8 cellular contexts compared by ENCODE assay signal in the genomic region with DNA sequence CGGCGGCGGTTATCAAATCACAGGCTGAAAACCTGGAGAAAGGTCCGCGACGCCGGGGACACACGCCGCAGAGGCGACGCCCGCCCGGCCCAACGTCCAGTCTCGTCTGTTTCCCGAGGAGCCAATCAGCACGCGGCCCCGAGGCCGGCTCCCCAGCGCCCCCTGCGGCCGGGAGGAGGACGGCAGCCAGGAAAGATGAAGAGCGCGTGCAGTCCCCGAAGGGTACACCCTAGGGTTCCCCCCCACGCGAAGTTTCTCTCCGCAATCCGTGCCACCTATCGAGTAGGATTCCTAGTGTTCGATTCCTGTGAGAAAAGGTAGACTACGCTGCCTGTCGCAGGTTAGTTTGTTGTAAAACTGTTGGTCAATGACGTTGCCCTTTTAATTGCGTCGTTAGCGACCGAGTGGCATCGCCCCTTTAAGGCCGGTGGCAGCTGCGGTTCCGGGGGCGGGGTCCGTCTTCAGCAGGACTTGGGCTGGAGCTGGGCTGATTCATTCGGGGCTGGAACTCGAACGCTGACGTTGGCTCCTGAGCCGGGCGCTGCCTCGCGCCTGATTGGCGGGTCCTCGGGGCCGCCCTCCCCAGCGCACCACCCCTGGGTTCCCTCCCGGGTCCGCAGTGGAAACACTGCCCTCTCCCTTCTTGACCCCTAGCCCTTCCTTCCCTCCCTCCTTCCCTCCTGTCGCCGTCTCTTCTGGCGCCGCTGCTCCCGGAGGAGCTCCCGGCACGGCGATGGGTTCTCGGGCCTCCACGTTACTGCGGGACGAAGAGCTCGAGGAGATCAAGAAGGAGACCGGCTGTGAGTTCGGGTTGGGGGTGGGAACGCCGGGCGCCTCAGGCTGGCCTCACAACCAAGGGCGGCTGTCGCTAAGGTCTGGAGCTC. TPM values are rescaled to one million over a fixed set of nuclear protein-coding genes. Genes with fewer than 3 reads are reported as not detected.
DNase-seq lines count a peak whose midpoint lies in the region; ATAC-seq and TF ChIP-seq lines count a peak whose summit lies in the region.

A gene (plus strand): TSS at position 619 of the 884 bp plus-strand sequence. CDS start 115 bp downstream, at position 734.
A gene with protein sequence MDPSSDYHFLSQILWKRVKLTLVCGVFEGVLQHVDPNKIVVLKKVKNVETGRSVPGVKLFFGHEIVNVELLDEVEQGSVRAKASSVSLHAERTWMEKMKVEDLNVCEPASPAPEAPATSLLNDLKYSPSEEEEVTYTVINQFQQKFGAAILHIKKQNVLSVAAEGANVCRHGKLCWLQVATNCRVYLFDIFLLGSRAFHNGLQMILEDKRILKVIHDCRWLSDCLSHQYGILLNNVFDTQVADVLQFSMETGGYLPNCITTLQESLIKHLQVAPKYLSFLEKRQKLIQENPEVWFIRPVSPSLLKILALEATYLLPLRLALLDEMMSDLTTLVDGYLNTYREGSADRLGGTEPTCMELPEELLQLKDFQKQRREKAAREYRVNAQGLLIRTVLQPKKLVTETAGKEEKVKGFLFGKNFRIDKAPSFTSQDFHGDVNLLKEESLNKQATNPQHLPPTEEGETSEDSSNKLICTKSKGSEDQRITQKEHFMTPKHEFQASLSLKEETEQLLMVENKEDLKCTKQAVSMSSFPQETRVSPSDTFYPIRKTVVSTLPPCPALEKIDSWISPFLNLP (minus strand): TSS at position 108 of the 884 bp plus-strand sequence. CDS start 4,182 bp downstream, outside the sequence.

- intact Hi-C loops in left cardiac atrium (cut with DNase I) (loop anchor here in 1 of 2 donors (5.0 kb wide), 1 partner anchor 51 kb away; no protein-coding TSS in a partner anchor), posterior cingulate gyrus (cut with DNase I) (loop anchor here (2.0 to 5.0 kb wide), 2 partner anchors 46 to 114 kb away; a partner anchor contains a TSS)

- in situ Hi-C loops in GM13976 (cut with MboI; ENCODE audit: low sequenced_read_pairs, unreplicated experiment), result no loop called here

- POLR2A ChIA-PET in T-cell (lab: Charles Lee), result interaction anchor here in 1 of 2 donors (0.6 kb wide), 1 partner anchor 263 kb away, joined by 4 read pairs; no protein-coding TSS in a partner anchor

- peak in 3 of 4 donors; percentile 57 to 87 (median 86) for TF ChIP-seq POLR2A in upper lobe of left lung (IDR thresholded peaks at IDR 0.05)

- peak within 1 kb of the TSS; percentile 90 to 91 (median 91) for H3K4me3 Mint-ChIP-seq in T-cell

- H3K27ac Mint-ChIP-seq in T-cell, result peak within 1 kb of the TSS; percentile 84 to 92

- H3K27ac ChIP-seq in upper lobe of left lung, result peak within 1 kb of the TSS; percentile 88 to 98 (median 94)

- TF ChIP-seq EP300 in upper lobe of left lung (IDR thresholded peaks at IDR 0.05), result peak in 2 of 4 donors; percentile 1 to 8

- CTCF ChIA-PET in T-cell (lab: Charles Lee), result interaction anchor here (0.6 to 1.4 kb wide), 14 partner anchors 22 to 924 kb away, joined by 3 to 6 read pairs (median 3); a partner anchor contains a TSS

- H3K27me3 ChIP-seq in upper lobe of left lung, result no peaks in the 10 kb centered on the region

- peak; percentile 87 for TF ChIP-seq CTCF in GM13976 (IDR thresholded peaks at IDR 0.05; ENCODE audit: borderline replicate concordance, control extremely low read depth, extremely low read depth, insufficient read depth, missing control alignments)
- peak; percentile 94 to 99 (median 98) for TF ChIP-seq CTCF in upper lobe of left lung (IDR thresholded peaks at IDR 0.05)

- peak; percentile 98 for DNase-seq in GM13976 (ENCODE audit: low spot score)
- peak; percentile 94 for DNase-seq in NCI-H146 (lab: John Stamatoyannopoulos, UW)
- DNase-seq in T-cell, result peak; percentile 75 to 94 (median 88)
- DNase-seq in amniotic stem cell (lab: John Stamatoyannopoulos, UW), result peak; percentile 95
- peak; percentile 100 for DNase-seq in left cardiac atrium
- DNase-seq in posterior cingulate gyrus, result peak; percentile 96 to 100 (median 98)
- DNase-seq in upper lobe of left lung, result peak; percentile 98 to 99

- no peaks in the 10 kb centered on the region for H3K9me3 ChIP-seq in upper lobe of left lung

- no peaks in the 10 kb centered on the region for H3K36me3 ChIP-seq in upper lobe of left lung

- ATAC-seq in HG02870 (IDR thresholded peaks at IDR 0.05; ENCODE audit: unreplicated experiment) (peak; percentile 91), T-cell (replicated peaks in 1 of 4) (peak; percentile 96 to 99 (median 98)), left cardiac atrium (peak; percentile 99), upper lobe of left lung (ENCODE audit: low FRiP score in 2 of 2) (peak; percentile 99 to 100)

- no peaks in the 10 kb centered on the region for H3K36me3 Mint-ChIP-seq in T-cell

- H3K4me1 ChIP-seq in upper lobe of left lung, result peaks cover 16 to 37% (median 23%) of the 10 kb centered on the region in 4 donors

- H3K9me3 Mint-ChIP-seq in T-cell, result no peaks in the 10 kb centered on the region

- H3K27me3 Mint-ChIP-seq in T-cell, result no peaks in the 10 kb centered on the region

- peak within 1 kb of the TSS; percentile 63 to 92 (median 78) for H3K4me3 ChIP-seq in upper lobe of left lung

- H3K4me1 Mint-ChIP-seq in T-cell, result peaks cover 26 to 39% (median 31%) of the 10 kb centered on the region in 3 donors

- WGBS in upper lobe of left lung, 2 donors, result 0 to 1% methylated on average over 20 to 67 of the region's 80 CpGs

RNA-seq across cellular contexts. Expression of the first gene that starts in this region (rescaled TPM):
- total RNA-seq in T-cell, result 10 to 100 TPM; 20.5 to 34.4 (median 31.1) TPM
- 100 to 1,000 TPM; 113 to 123 TPM for total RNA-seq in left cardiac atrium
- total RNA-seq in upper lobe of left lung, result 100 to 1,000 TPM; 130 to 264 (median 200) TPM

RNA-seq across cellular contexts. Expression of the second gene that starts in this region (rescaled TPM):
- total RNA-seq in T-cell (not detected), left cardiac atrium (not detected), upper lobe of left lung (under 1 TPM in 2 of 6 donors, not detected in 4; 0.09 to 0.30 TPM)

Comparison
In these comparisons a context has a peak if more than half of its experiments do, and no peak if none do; other contexts are left out.
1. Peak in every context shown above with its lines: DNase-seq, ATAC-seq, H3K4me3 ChIP-seq and H3K27ac ChIP-seq.